8 cellular contexts compared by ENCODE assay signal in genomic region chr17:732788-733720, GRCh38.
DNase-seq lines count a peak whose midpoint lies in the region; ATAC-seq and TF ChIP-seq lines count a peak whose summit lies in the region.

No MANE protein-coding gene starts in this region.

- H3K4me3 ChIP-seq in astrocyte of the spinal cord (ENCODE audit: low read depth, low read length) = peak overlapping the region; percentile 59
- peak overlapping the region; percentile 70 for H3K4me3 ChIP-seq in skeletal muscle cell (ENCODE audit: low read depth, low read length)

- TF ChIP-seq CTCF in GM13977 (IDR thresholded peaks at IDR 0.05; ENCODE audit: extremely low read depth, insufficient read depth, missing control alignments) (no peak), astrocyte of the spinal cord (IDR thresholded peaks at IDR 0.05; ENCODE audit: low read depth, low read length) (no peak)

- ATAC-seq in HG02852 (IDR thresholded peaks at IDR 0.05; ENCODE audit: unreplicated experiment) = peak; percentile 24

- in situ Hi-C loops in GM13977 (cut with MboI; ENCODE audit: low pct_unique_long_range_greater_than_20kb, low sequenced_read_pairs, unreplicated experiment) = no loop called here
- in situ Hi-C loops in astrocyte of the spinal cord (cut with HindIII; ENCODE audit: low sequenced_read_pairs) = no loop called here

- DNase-seq in GM13977 (ENCODE audit: low spot score) = peak; percentile 48
- peak; percentile 74 for DNase-seq in RKO (ENCODE audit: low spot score)
- DNase-seq in astrocyte of the spinal cord (ENCODE audit: low read depth, low spot score) = peak; percentile 37
- DNase-seq in iPS-NIHi11 (ENCODE audit: low spot score) = peak; percentile 65
- no peak for DNase-seq in skeletal muscle cell (ENCODE audit: low read depth)
- DNase-seq in NCI-H345 treated with DMSO at 0.1 percent for 48 hours (lab: John Stamatoyannopoulos, UW; ENCODE audit: unreplicated experiment) = no peak
- DNase-seq in globus pallidus (ENCODE audit: low spot score) = no peak

Comparison
In these comparisons a context has a peak if more than half of its experiments do, and no peak if none do; other contexts are left out.
1. DNase-seq: peak in GM13977 (single experiment), RKO (single experiment), astrocyte of the spinal cord (single experiment) and iPS-NIHi11 (single experiment); none in skeletal muscle cell (single experiment), NCI-H345 treated with DMSO at 0.1 percent for 48 hours (single experiment) and globus pallidus (single experiment).